Comparison of ENCODE assay signal across 8 cellular contexts in genomic region chr20:41340327-41341055, GRCh38. TPM values are rescaled to one million over a fixed set of nuclear protein-coding genes. Genes with fewer than 3 reads are reported as not detected.
DNase-seq lines count a peak whose midpoint lies in the region; ATAC-seq, FAIRE-seq and TF ChIP-seq lines count a peak whose summit lies in the region.

TSS of gene LPIN3 (plus strand) at chr20:41340821. CDS start at chr20:41345804, 4,983 bp downstream.

- TF ChIP-seq CTCF in WTC11 (IDR thresholded peaks at IDR 0.05) (no peak; the same call in 1 of the 2 replicates), chondrocyte (IDR thresholded peaks at IDR 0.05) (peak; percentile 75), kidney (IDR thresholded peaks at IDR 0.05; ENCODE audit: borderline replicate concordance, extremely low read depth, insufficient read depth) (peak; percentile 35)

- no peaks in the 10 kb centered on the region for H3K36me3 ChIP-seq in kidney (ENCODE audit: control insufficient read depth in 1 of 2, insufficient read depth in 2 of 2, low read length in 2 of 2)

- intact Hi-C loops in kidney (cut with DNase I) = no loop called here

- H3K27me3 Mint-ChIP-seq in WTC11 (ENCODE audit: low read depth) (peaks cover 8% of the 10 kb centered on the region), chondrocyte (ENCODE audit: low read depth) (no peaks in the 10 kb centered on the region)

- H3K36me3 Mint-ChIP-seq in WTC11 = no peaks in the 10 kb centered on the region
- no peaks in the 10 kb centered on the region for H3K36me3 Mint-ChIP-seq in chondrocyte (ENCODE audit: low read depth)

- ATAC-seq in GM21515 (IDR thresholded peaks at IDR 0.05; ENCODE audit: unreplicated experiment) (peak; percentile 22), WTC11 (peak; percentile 88)

- H3K27ac Mint-ChIP-seq in WTC11 = peak within 1 kb of the TSS; percentile 92
- peak within 1 kb of the TSS; percentile 80 for H3K27ac Mint-ChIP-seq in chondrocyte (ENCODE audit: unreplicated experiment)

- peaks cover 6% of the 10 kb centered on the region for H3K4me1 Mint-ChIP-seq in WTC11
- peaks cover 11% of the 10 kb centered on the region for H3K4me1 Mint-ChIP-seq in chondrocyte (ENCODE audit: low read depth)

- H3K4me3 ChIP-seq in kidney (ENCODE audit: low read length in 2 of 2) = peak within 1 kb of the TSS; percentile 69 to 82

- H3K4me1 ChIP-seq in kidney (ENCODE audit: control insufficient read depth in 1 of 2, insufficient read depth in 1 of 2, low read depth in 1 of 2, low read length in 2 of 2) = peaks cover 15 to 17% of the 10 kb centered on the region in 2 donors

- POLR2A ChIA-PET in WTC11 (lab: Charles Lee) = interaction anchor here (0.7 to 1.6 kb wide), 2 partner anchors 43 to 148 kb away, joined by 3 read pairs; no protein-coding TSS in a partner anchor

- no peaks in the 10 kb centered on the region for H3K9me3 ChIP-seq in kidney (ENCODE audit: control insufficient read depth in 1 of 2, low read length in 2 of 2)

- peak within 1 kb of the TSS; percentile 54 to 80 for H3K9ac ChIP-seq in kidney (ENCODE audit: low read length in 2 of 2)

- peak within 1 kb of the TSS; percentile 80 for H3K4me3 Mint-ChIP-seq in WTC11
- peak within 1 kb of the TSS; percentile 75 for H3K4me3 Mint-ChIP-seq in chondrocyte (ENCODE audit: unreplicated experiment)

- CTCF ChIA-PET in WTC11 (lab: Charles Lee) = interaction anchor here (0.6 to 5.6 kb wide), 59 partner anchors 10 to 372 kb away, joined by 3 to 126 read pairs (median 5); partner anchors contain the start of genes EMILIN3 and ZHX3

- DNase-seq in AG20443 (ENCODE audit: low spot score) (peak; percentile 97), NCI-H187 treated with DMSO at 0.1 percent for 48 hours (lab: John Stamatoyannopoulos, UW) (peak; percentile 48), WTC11 (ENCODE audit: low spot score) (peak; percentile 94), chondrocyte (ENCODE audit: low spot score) (no peak), kidney (peak; percentile 97), NCI-H1694 (lab: John Stamatoyannopoulos, UW) (no peak)
- peak; percentile 46 to 61 (median 47) for DNase-seq in stimulated activated CD4-positive, alpha-beta T cell treated with anti-CD3 and anti-CD28 coated beads, Interleukin-12 subunit alpha, Interleukin-12 subunit beta, amount 100 ng/mL, for 48 hours (ENCODE audit: low read depth in 2 of 3, low spot score in 1 of 3)

- peak within 1 kb of the TSS; percentile 88 for H3K27ac ChIP-seq in kidney (ENCODE audit: low read depth in 2 of 2, low read length in 2 of 2)

- H3K9me3 Mint-ChIP-seq in WTC11 (no peaks in the 10 kb centered on the region), chondrocyte (ENCODE audit: low read depth) (no peaks in the 10 kb centered on the region)

- FAIRE-seq in kidney (lab: Jason Lieb, UNC) = peak; percentile 45

TF ChIP-seq in WTC11, 78 proteins besides CTCF, POLR2A, EP300 and RAD21:
- no peak for TF ChIP-seq TP53 (CRISPR knock-in tag; IDR thresholded peaks at IDR 0.05)
- peak; percentile 75 for TF ChIP-seq SP1 (CRISPR knock-in tag; conservative IDR thresholded peaks at IDR 0.05)
- TF ChIP-seq PRDM15 (CRISPR knock-in tag; IDR thresholded peaks at IDR 0.05) = peak; percentile 82
- peak; percentile 12; the same call in 1 of the 2 replicates for TF ChIP-seq GABPB1 (CRISPR knock-in tag; IDR thresholded peaks at IDR 0.05)

RNA-seq across cellular contexts. Expression of gene LPIN3, which starts in this region (rescaled TPM):
- total RNA-seq in WTC11 (2021) = 7.9 to 8.5 TPM (median 8.2 TPM) in 3 replicates
- total RNA-seq in chondrocyte = 3.3 to 5.1 TPM (median 3.5 TPM) in 3 replicates
- total RNA-seq in kidney = 31.6 TPM
- 29.4 TPM for polyA plus RNA-seq in kidney (ENCODE audit: insufficient read depth, low read depth, low replicate concordance)

Comparison
In these comparisons a context has a peak if more than half of its experiments do, and no peak if none do; other contexts are left out.
1. DNase-seq: peak in AG20443 (single experiment), NCI-H187 treated with DMSO at 0.1 percent for 48 hours (single experiment), WTC11 (single experiment), kidney (single experiment) and stimulated activated CD4-positive, alpha-beta T cell treated with anti-CD3 and anti-CD28 coated beads, Interleukin-12 subunit alpha, Interleukin-12 subunit beta, amount 100 ng/mL, for 48 hours (3 of 3); none in chondrocyte (single experiment) and NCI-H1694 (single experiment).